ENCODE assay signal across 9 cellular contexts in genomic region chr12:1932264-1932777, GRCh38. TPM values are rescaled to one million over a fixed set of nuclear protein-coding genes. Genes with fewer than 3 reads are reported as not detected.
DNase-seq lines count a peak whose midpoint lies in the region; ATAC-seq, FAIRE-seq and TF ChIP-seq lines count a peak whose summit lies in the region.
"Had no signal": no experiment of that assay in that cellular context is flagged by ENCODE, and none has a peak within 500 bp of the region (broad histone marks: within the 10 kb centered on the region; RNA-seq: fewer than 3 reads in every experiment).

No MANE protein-coding gene starts in this region.

- H3K4me2 ChIP-seq in neuronal stem cell (ENCODE audit: insufficient read depth, low read length, poor library complexity, severe bottlenecking) = no peak overlapping the region

- WGBS in neuronal stem cell (ENCODE audit: extremely low coverage in 2 of 2, insufficient read length in 2 of 2, insufficient replicate concordance in 1 of 2), 2 donors = no CpG with 5 or more reads among the region's 16 CpGs

- H3K36me3 ChIP-seq in neuronal stem cell (replicated peaks in 1 of 2; ENCODE audit: control insufficient read depth in 2 of 2, insufficient read depth in 2 of 2, low read length in 2 of 2) = peaks cover 0 to 4% of the 10 kb centered on the region in 2 donors

- H3K9me3 ChIP-seq in neuronal stem cell (replicated peaks in 1 of 2; ENCODE audit: control insufficient read depth in 2 of 2, insufficient read depth in 1 of 2, low read depth in 1 of 2, low read length in 2 of 2) = peaks cover 0 to 5% of the 10 kb centered on the region in 2 donors

- H2AFZ ChIP-seq in neuronal stem cell (ENCODE audit: low read length) = no peak overlapping the region

- H2BK5ac ChIP-seq in neuronal stem cell (ENCODE audit: low read length) = peak overlapping the region; percentile 47

- peaks cover 2 to 4% of the 10 kb centered on the region in 2 donors for H3K27me3 Mint-ChIP-seq in effector memory CD8-positive, alpha-beta T cell
- peaks cover 2% of the 10 kb centered on the region for H3K27me3 Mint-ChIP-seq in mesothelial cell of epicardium (ENCODE audit: low read depth)

- no peak overlapping the region for H3K4me3 Mint-ChIP-seq in effector memory CD8-positive, alpha-beta T cell
- no peak overlapping the region for H3K4me3 Mint-ChIP-seq in mesothelial cell of epicardium

- H3K9me3 Mint-ChIP-seq in effector memory CD8-positive, alpha-beta T cell = no peaks in the 10 kb centered on the region
- H3K9me3 Mint-ChIP-seq in mesothelial cell of epicardium = no peaks in the 10 kb centered on the region

- H3K79me1 ChIP-seq in neuronal stem cell (ENCODE audit: low read depth, low read length) = no peaks in the 10 kb centered on the region

- peaks cover 0 to 8% (median 0%) of the 10 kb centered on the region in 3 experiments for H3K27me3 ChIP-seq in neuronal stem cell (ENCODE audit: control insufficient read depth in 3 of 3, insufficient read depth in 3 of 3, low read depth in 1 of 3, low read length in 3 of 3)

- DNase-seq in COR-L47 (lab: John Stamatoyannopoulos, UW) (peak; percentile 7), NCI-H1694 (lab: John Stamatoyannopoulos, UW) (peak; percentile 64), fibroblast of the aortic adventitia (ENCODE audit: low read depth) (peak; percentile 75), neuronal stem cell (ENCODE audit: low spot score) (no peak), mesothelial cell of epicardium (ENCODE audit: low spot score in 2 of 2, unreplicated experiment in 2 of 2) (no peak), NCI-H2029 (lab: John Stamatoyannopoulos, UW) (no peak), urothelium cell line (ENCODE audit: low spot score) (no peak)
- DNase-seq in effector memory CD8-positive, alpha-beta T cell = no peak

- H2BK15ac ChIP-seq in neuronal stem cell (ENCODE audit: low read length) = peak overlapping the region; percentile 46

- H3K18ac ChIP-seq in neuronal stem cell (ENCODE audit: low read length) = peak overlapping the region; percentile 6

- no peak for TF ChIP-seq CTCF in fibroblast of the aortic adventitia (IDR thresholded peaks at IDR 0.05; ENCODE audit: insufficient read depth, low read length)
- no peak for TF ChIP-seq CTCF in mesothelial cell of epicardium (IDR thresholded peaks at IDR 0.05; ENCODE audit: unreplicated experiment)

- peak overlapping the region in 1 of 2 donors; percentile 18 for H3K27ac Mint-ChIP-seq in effector memory CD8-positive, alpha-beta T cell
- H3K27ac Mint-ChIP-seq in mesothelial cell of epicardium = no peak overlapping the region

- H3K4me3 ChIP-seq in fibroblast of the aortic adventitia (ENCODE audit: low read depth, low read length) (no peak overlapping the region), neuronal stem cell (ENCODE audit: low read length in 2 of 2) (no peak overlapping the region)

- H3K4me1 Mint-ChIP-seq in effector memory CD8-positive, alpha-beta T cell (ENCODE audit: low read depth in 2 of 2) = peaks cover 6% of the 10 kb centered on the region in 2 donors
- H3K4me1 Mint-ChIP-seq in mesothelial cell of epicardium = peaks cover 18% of the 10 kb centered on the region

- no peak for ATAC-seq in effector memory CD8-positive, alpha-beta T cell (replicated peaks)

- no peak overlapping the region for H3K14ac ChIP-seq in neuronal stem cell (ENCODE audit: low read length)

- H3K23ac ChIP-seq in neuronal stem cell (ENCODE audit: low read depth, low read length, poor library complexity) = no peak overlapping the region

- peak overlapping the region; percentile 65 for H4K91ac ChIP-seq in neuronal stem cell (ENCODE audit: low read depth, low read length, poor library complexity)

- H3K36me3 Mint-ChIP-seq in effector memory CD8-positive, alpha-beta T cell (ENCODE audit: insufficient read depth) = no peaks in the 10 kb centered on the region
- H3K36me3 Mint-ChIP-seq in mesothelial cell of epicardium = no peaks in the 10 kb centered on the region

- FAIRE-seq in urothelium cell line (lab: Jason Lieb, UNC) = no peak
- FAIRE-seq: TTC549 had no signal

- no peak overlapping the region for H3K4ac ChIP-seq in neuronal stem cell (ENCODE audit: low read length)

- no peak overlapping the region for H4K8ac ChIP-seq in neuronal stem cell (ENCODE audit: low read depth, low read length)

- H2BK12ac ChIP-seq in neuronal stem cell (ENCODE audit: low read length) = no peak overlapping the region

- H3K27ac ChIP-seq in neuronal stem cell (replicated peaks; ENCODE audit: low read length) = no peak overlapping the region

- H2AK5ac ChIP-seq in neuronal stem cell (ENCODE audit: low read depth, low read length) = no peak overlapping the region

- peaks cover 0 to 12% of the 10 kb centered on the region in 2 donors for H3K4me1 ChIP-seq in neuronal stem cell (ENCODE audit: control insufficient read depth in 2 of 2, insufficient read depth in 1 of 2, low read depth in 1 of 2, low read length in 2 of 2)

- H2BK120ac ChIP-seq in neuronal stem cell (ENCODE audit: low read depth, low read length) = no peak overlapping the region

- H3K9ac ChIP-seq in neuronal stem cell (ENCODE audit: low read depth, low read length, poor library complexity) = no peak overlapping the region

RNA-seq across cellular contexts. Expression of gene CACNA2D4, which starts 13.9 kb away (rescaled TPM):
- 0.08 and 0.27 TPM in 2 replicates for total RNA-seq in fibroblast of the aortic adventitia (ENCODE audit: low replicate concordance)
- polyA plus RNA-seq in neuronal stem cell (2013, experiment 1 of 2) = 2.9 TPM
- 2.5 TPM for polyA plus RNA-seq in neuronal stem cell (2013, experiment 2 of 2)
- total RNA-seq in mesothelial cell of epicardium = 0.09 to 0.45 TPM (median 0.45 TPM) in 3 replicates

Comparison
In these comparisons a context has a peak if more than half of its experiments do, and no peak if none do; other contexts are left out.
1. DNase-seq: peak in COR-L47 (single experiment), NCI-H1694 (single experiment) and fibroblast of the aortic adventitia (single experiment); none in neuronal stem cell (single experiment), effector memory CD8-positive, alpha-beta T cell (0 of 3), mesothelial cell of epicardium (0 of 2), NCI-H2029 (single experiment) and urothelium cell line (single experiment).